ENCODE assay signal across 8 cellular contexts in genomic region chr12:55716582-55717396, GRCh38. TPM values are rescaled to one million over a fixed set of nuclear protein-coding genes. Genes with fewer than 3 reads are reported as not detected.
DNase-seq lines count a peak whose midpoint lies in the region; ATAC-seq and TF ChIP-seq lines count a peak whose summit lies in the region.

No MANE protein-coding gene starts in this region.

- peak overlapping the region; percentile 84 to 99 for H3K4me3 ChIP-seq in CD4-positive, alpha-beta memory T cell (ENCODE audit: low read length in 2 of 2)
- peak overlapping the region; percentile 59 to 69 for H3K4me3 ChIP-seq in right atrium auricular region

- peaks cover 15% of the 10 kb centered on the region for H3K36me3 ChIP-seq in CD4-positive, alpha-beta memory T cell (ENCODE audit: insufficient read depth, low read length)
- H3K36me3 ChIP-seq in right atrium auricular region: no peaks in the 10 kb centered on the region

- DNase-seq in CD4-positive, alpha-beta memory T cell: no peak
- no peak for DNase-seq in right atrium auricular region (ENCODE audit: low spot score)
- no peak for DNase-seq in A172 (ENCODE audit: low spot score)
- DNase-seq in dedifferentiated amniotic fluid mesenchymal stem cell (ENCODE audit: extremely low spot score): no peak

- ATAC-seq in HG02885 (IDR thresholded peaks at IDR 0.05; ENCODE audit: poor library complexity, unreplicated experiment): peak; percentile 31
- ATAC-seq in stimulated activated memory B cell treated with anti-CD40 and anti-IgM and Interleukin-4, amounts not matched to agents 10 μg/mL and 1 μg/mL and 100 μg/mL, for 72 hours: no peak
- no peak for ATAC-seq in HG02852 (IDR thresholded peaks at IDR 0.05; ENCODE audit: unreplicated experiment)

- CTCF ChIA-PET in CD4-positive, alpha-beta memory T cell (lab: Charles Lee; ENCODE audit: partially characterized antibody): interaction anchor here (0.6 to 5.1 kb wide), 6 partner anchors 8 to 267 kb away, joined by 3 to 44 read pairs (median 8); partner anchors contain the start of genes CD63 and DNAJC14

- H3K4me1 ChIP-seq in CD4-positive, alpha-beta memory T cell (ENCODE audit: insufficient read depth, low read length): peaks cover 40% of the 10 kb centered on the region
- H3K4me1 ChIP-seq in right atrium auricular region: peaks cover 0 to 86% of the 10 kb centered on the region in 2 donors

- H3K36me3 Mint-ChIP-seq in CD4-positive, alpha-beta memory T cell: peaks cover 0 to 29% of the 10 kb centered on the region in 2 donors
- H3K36me3 Mint-ChIP-seq in stimulated activated memory B cell treated with anti-CD40 and anti-IgM and Interleukin-4, amounts not matched to agents 10 μg/mL and 1 μg/mL and 100 μg/mL, for 72 hours: no peaks in the 10 kb centered on the region

- TF ChIP-seq CTCF in VCaP (conservative IDR thresholded peaks at IDR 0.05) (no peak), right atrium auricular region (IDR thresholded peaks at IDR 0.05) (no peak)

- peaks cover 0 to 4% (median 0%) of the 10 kb centered on the region in 8 donors for H3K9me3 Mint-ChIP-seq in CD4-positive, alpha-beta memory T cell
- no peaks in the 10 kb centered on the region for H3K9me3 Mint-ChIP-seq in stimulated activated memory B cell treated with anti-CD40 and anti-IgM and Interleukin-4, amounts not matched to agents 10 μg/mL and 1 μg/mL and 100 μg/mL, for 72 hours

- H3K4me1 Mint-ChIP-seq in CD4-positive, alpha-beta memory T cell: peaks cover 18 to 52% (median 37%) of the 10 kb centered on the region in 4 donors
- peaks cover 38% of the 10 kb centered on the region for H3K4me1 Mint-ChIP-seq in stimulated activated memory B cell treated with anti-CD40 and anti-IgM and Interleukin-4, amounts not matched to agents 10 μg/mL and 1 μg/mL and 100 μg/mL, for 72 hours

- H3K27ac Mint-ChIP-seq in CD4-positive, alpha-beta memory T cell: peak overlapping the region; percentile 94 to 99 (median 98)
- peak overlapping the region; percentile 91 for H3K27ac Mint-ChIP-seq in stimulated activated memory B cell treated with anti-CD40 and anti-IgM and Interleukin-4, amounts not matched to agents 10 μg/mL and 1 μg/mL and 100 μg/mL, for 72 hours

- peak overlapping the region; percentile 90 to 99 (median 94) for H3K4me3 Mint-ChIP-seq in CD4-positive, alpha-beta memory T cell
- H3K4me3 Mint-ChIP-seq in stimulated activated memory B cell treated with anti-CD40 and anti-IgM and Interleukin-4, amounts not matched to agents 10 μg/mL and 1 μg/mL and 100 μg/mL, for 72 hours: peak overlapping the region; percentile 88

- no peaks in the 10 kb centered on the region for H3K27me3 ChIP-seq in CD4-positive, alpha-beta memory T cell (ENCODE audit: insufficient read depth, low read length)
- H3K27me3 ChIP-seq in right atrium auricular region: no peaks in the 10 kb centered on the region

- peaks cover 0 to 1% of the 10 kb centered on the region in 2 donors for H3K27me3 Mint-ChIP-seq in CD4-positive, alpha-beta memory T cell
- H3K27me3 Mint-ChIP-seq in stimulated activated memory B cell treated with anti-CD40 and anti-IgM and Interleukin-4, amounts not matched to agents 10 μg/mL and 1 μg/mL and 100 μg/mL, for 72 hours: no peaks in the 10 kb centered on the region

- intact Hi-C loops in CD4-positive, alpha-beta memory T cell (cut with micrococcal nuclease): loop anchor here (1.0 to 5.0 kb wide), 4 partner anchors 14 to 113 kb away; partner anchors contain the start of gene DNAJC14

- H3K9me3 ChIP-seq in CD4-positive, alpha-beta memory T cell (ENCODE audit: control insufficient read depth in 1 of 2, low read length in 2 of 2): no peaks in the 10 kb centered on the region
- no peaks in the 10 kb centered on the region for H3K9me3 ChIP-seq in right atrium auricular region

- POLR2A ChIA-PET in CD4-positive, alpha-beta memory T cell (lab: Charles Lee; ENCODE audit: partially characterized antibody): interaction anchor here (0.6 to 4.0 kb wide), 22 partner anchors 8 to 600 kb away, joined by 3 to 42 read pairs (median 4); partner anchors contain the start of genes CD63, CNPY2, DGKA and DNAJC14

- peak overlapping the region; percentile 91 for H3K27ac ChIP-seq in CD4-positive, alpha-beta memory T cell (ENCODE audit: low read depth, low read length)
- peak overlapping the region; percentile 87 for H3K27ac ChIP-seq in VCaP
- peak overlapping the region; percentile 93 to 95 for H3K27ac ChIP-seq in right atrium auricular region

RNA-seq across cellular contexts. Expression of gene BLOC1S1, which starts 0.9 kb away (rescaled TPM):
- total RNA-seq in CD4-positive, alpha-beta memory T cell: 10 to 100 TPM; 80.3 to 87.0 TPM
- polyA plus RNA-seq in CD4-positive, alpha-beta memory T cell: 10 to 100 TPM; 75.1 to 87.1 TPM
- 100 to 1,000 TPM; 177 to 187 TPM for total RNA-seq in right atrium auricular region
- total RNA-seq in A172 (2014; rRNA removed; shearing (Covaris generic)): 96.1 and 135 TPM in 2 replicates

RNA-seq across cellular contexts. Expression of gene RDH5, which starts 3.4 kb away (rescaled TPM):
- total RNA-seq in CD4-positive, alpha-beta memory T cell: 10 to 100 TPM; 29.9 to 32.5 TPM
- polyA plus RNA-seq in CD4-positive, alpha-beta memory T cell: 1 to 10 TPM; 1.4 to 1.8 TPM
- total RNA-seq in right atrium auricular region: 10 to 100 TPM; 13.0 to 22.4 TPM
- 2.7 and 7.5 TPM in 2 replicates for total RNA-seq in A172 (2014; rRNA removed; shearing (Covaris generic))

RNA-seq across cellular contexts. Expression of gene ITGA7, which starts 9.1 kb away (rescaled TPM):
- total RNA-seq in CD4-positive, alpha-beta memory T cell: 1 to 10 TPM; 2.5 to 2.9 TPM
- not detected for polyA plus RNA-seq in CD4-positive, alpha-beta memory T cell
- 100 to 1,000 TPM; 291 to 309 TPM for total RNA-seq in right atrium auricular region
- 7.8 and 10.7 TPM in 2 replicates for total RNA-seq in A172 (2014; rRNA removed; shearing (Covaris generic))

RNA-seq across cellular contexts. Expression of gene CD63, which starts 12.0 kb away (rescaled TPM):
- 10 to 100 TPM; 76.4 to 79.7 TPM for total RNA-seq in CD4-positive, alpha-beta memory T cell
- 100 to 1,000 TPM; 191 to 349 TPM for polyA plus RNA-seq in CD4-positive, alpha-beta memory T cell
- 1,000 to 10,000 TPM; 1,041 to 1,122 TPM for total RNA-seq in right atrium auricular region
- 1,213 and 1,362 TPM in 2 replicates for total RNA-seq in A172 (2014; rRNA removed; shearing (Covaris generic))

RNA-seq across cellular contexts. Expression of gene GDF11, which starts 26.1 kb away (rescaled TPM):
- total RNA-seq in CD4-positive, alpha-beta memory T cell: 10 to 100 TPM; 15.1 to 15.8 TPM
- 1 to 10 TPM in 1 of 2 donors, under 1 TPM in 1; 0.25 to 1.6 TPM for polyA plus RNA-seq in CD4-positive, alpha-beta memory T cell
- total RNA-seq in right atrium auricular region: 1 to 10 TPM; 8.1 to 8.6 TPM
- 2.6 and 7.0 TPM in 2 replicates for total RNA-seq in A172 (2014; rRNA removed; shearing (Covaris generic))

Comparison
In these comparisons a context has a peak if more than half of its experiments do, and no peak if none do; other contexts are left out.
1. RNA of gene ITGA7, which starts 9.1 kb away (total RNA-seq): 291 to 309 TPM in right atrium auricular region; 7.8 to 10.7 TPM in A172 and 2.5 to 2.9 TPM in CD4-positive, alpha-beta memory T cell; every median in the first group is over 10 times any median in the second.
2. Peak in every context shown above with its lines, with median percentiles within 50 percentile points of each other: H3K27ac ChIP-seq.